In the genomic region with DNA sequence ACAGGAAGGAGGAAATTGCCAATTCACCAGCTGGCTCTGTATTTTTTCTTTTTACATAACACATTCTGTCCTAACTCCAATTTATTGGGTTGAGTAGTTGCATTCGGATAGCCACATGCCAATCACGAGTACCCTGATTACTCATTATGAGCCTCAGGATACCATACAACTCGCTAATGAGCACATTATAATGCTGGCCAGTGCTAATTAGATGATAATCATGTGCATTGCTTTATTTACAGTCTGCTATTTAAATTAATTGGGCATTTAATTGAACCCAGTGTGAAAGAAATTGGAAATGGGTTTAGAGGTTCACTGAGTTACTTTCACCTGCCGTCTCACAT, we compare ENCODE assay signal across 15 cellular contexts. TPM values are rescaled to one million over a fixed set of nuclear protein-coding genes. Genes with fewer than 3 reads are reported as not detected.
DNase-seq lines count a peak whose midpoint lies in the region; ATAC-seq lines count a peak whose summit lies in the region.
"Had no signal": no experiment of that assay in that cellular context is flagged by ENCODE, and none has a peak within 500 bp of the region (broad histone marks: within the 10 kb centered on the region; RNA-seq: fewer than 3 reads in every experiment).

No MANE protein-coding gene starts in this region.

- H3K4me1 Mint-ChIP-seq in T-cell, result peaks cover 11 to 13% (median 11%) of the 10 kb centered on the region in 3 donors

- peak overlapping the region; percentile 58 to 67 for H3K27ac Mint-ChIP-seq in T-cell
- H3K27ac Mint-ChIP-seq: CD8-positive, alpha-beta T cell; IgD-negative memory B cell had no signal

- DNase-seq in COR-L47 (lab: John Stamatoyannopoulos, UW) (peak; percentile 70), NCI-H1105 treated with DMSO at 0.1 percent for 48 hours (lab: John Stamatoyannopoulos, UW) (peak; percentile 74), T-cell (no peak), cerebellar cortex (ENCODE audit: low spot score) (peak; percentile 30), NCI-H1930 (lab: John Stamatoyannopoulos, UW) (no peak), nucleus accumbens (lab: John Stamatoyannopoulos, UW) (no peak)
- DNase-seq in stimulated activated CD4-positive, alpha-beta T cell treated with anti-CD3 and anti-CD28 coated beads, Interleukin-4, amount 100 ng/mL, for 24 hours, result no peak
- no peak for DNase-seq in activated naive CD4-positive, alpha-beta T cell treated with anti-CD3 and anti-CD28 coated beads, Interleukin-2, amount 50 U/mL, for 16 hours
- DNase-seq: BE2C; Caco-2; CD8-positive, alpha-beta T cell; GOT3 had no signal

- ATAC-seq in T-cell (replicated peaks in 1 of 4), result no peak
- ATAC-seq: CD8-positive, alpha-beta T cell had no signal

- H3K36me3 Mint-ChIP-seq in T-cell, result no peaks in the 10 kb centered on the region
- H3K36me3 Mint-ChIP-seq: CD8-positive, alpha-beta T cell; IgD-negative memory B cell had no signal

- POLR2A ChIA-PET in T-cell (lab: Charles Lee), result no interaction called here

- peaks cover 0 to 3% (median 0%) of the 10 kb centered on the region in 3 donors for H3K9me3 Mint-ChIP-seq in T-cell

- H3K4me3 Mint-ChIP-seq in T-cell, result no peak overlapping the region
- H3K4me3 Mint-ChIP-seq: CD8-positive, alpha-beta T cell; IgD-negative memory B cell had no signal

- H3K27me3 Mint-ChIP-seq in T-cell, result peaks cover 21 to 25% of the 10 kb centered on the region in 2 donors

- CTCF ChIA-PET in T-cell (lab: Charles Lee), result interaction anchor here in 1 of 2 donors (1.4 kb wide), 1 partner anchor 570 kb away, joined by 3 read pairs; no protein-coding TSS in a partner anchor

RNA-seq across cellular contexts. Expression of a gene that starts 15.2 kb away (rescaled TPM):
- total RNA-seq in T-cell, result not detected
- total RNA-seq: A172; Caco-2; CD8-positive, alpha-beta T cell; HT1080 had no signal

RNA-seq across cellular contexts. Expression of a gene that starts 26.1 kb away (rescaled TPM):
- under 1 TPM in 3 of 5 donors, not detected in 2; 0.32 to 0.83 (median 0.43) TPM for total RNA-seq in T-cell

Comparison
In these comparisons a context has a peak if more than half of its experiments do, and no peak if none do; other contexts are left out.
1. DNase-seq: peak in COR-L47 (single experiment), NCI-H1105 treated with DMSO at 0.1 percent for 48 hours (single experiment) and cerebellar cortex (single experiment); none in T-cell (0 of 34), stimulated activated CD4-positive, alpha-beta T cell treated with anti-CD3 and anti-CD28 coated beads, Interleukin-4, amount 100 ng/mL, for 24 hours (single experiment), NCI-H1930 (0 of 2), nucleus accumbens (0 of 56) and activated naive CD4-positive, alpha-beta T cell treated with anti-CD3 and anti-CD28 coated beads, Interleukin-2, amount 50 U/mL, for 16 hours (single experiment).